In the genomic region with DNA sequence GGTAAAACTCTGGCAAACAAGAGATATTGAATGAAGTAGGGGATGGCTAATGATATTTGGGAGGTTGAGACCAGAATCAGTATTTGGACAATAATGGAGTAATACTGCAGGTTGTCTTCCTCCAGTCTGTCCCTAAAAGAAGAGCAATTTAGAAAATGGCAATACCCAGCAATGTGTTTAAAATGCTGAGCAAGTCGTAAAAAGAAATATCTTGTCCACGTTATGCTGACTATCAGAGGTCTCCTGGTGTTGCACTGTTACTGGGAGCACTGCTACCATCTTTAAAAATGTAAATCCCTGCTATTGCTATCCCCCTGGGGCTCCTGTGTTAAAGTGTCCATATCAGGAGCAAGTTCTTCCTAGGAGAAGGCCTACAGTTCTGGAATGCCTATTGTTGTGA, we compare ENCODE assay signal across 2 cellular contexts.
TF ChIP-seq lines count a peak whose summit lies in the region.

No MANE protein-coding gene starts in this region.

TF ChIP-seq in HEK293, 187 proteins besides CTCF, POLR2A, EP300 and RAD21:
- TF ChIP-seq ZNF600 (tag by site-specific recombination; IDR thresholded peaks at IDR 0.05) (0 out of 2 replicates have a peak, but pooled peaks have one; percentile 18), ZNF23 (tag by site-specific recombination; IDR thresholded peaks at IDR 0.05; ENCODE audit: borderline replicate concordance) (no peak)

TF ChIP-seq in K562, 482 proteins besides CTCF, POLR2A, EP300 and RAD21:
- peak; percentile 42; the same call in 1 of the 2 replicates for TF ChIP-seq C11orf30 (IDR thresholded peaks at IDR 0.05; ENCODE audit: low read depth)
- TF ChIP-seq SMARCA5 (IDR thresholded peaks at IDR 0.05) = no peak
- peak; percentile 74 for TF ChIP-seq ZNF316 (IDR thresholded peaks at IDR 0.05)
- no peak for TF ChIP-seq TEAD1 (CRISPR knock-in tag; IDR thresholded peaks at IDR 0.05)
- TF ChIP-seq ZNF707 (CRISPR knock-in tag; conservative IDR thresholded peaks at IDR 0.05) = no peak
